Comparison of ENCODE assay signal across 8 cellular contexts in genomic region chr22:24400726-24401596, GRCh38. TPM values are rescaled to one million over a fixed set of nuclear protein-coding genes. Genes with fewer than 3 reads are reported as not detected.
DNase-seq lines count a peak whose midpoint lies in the region; ATAC-seq and TF ChIP-seq lines count a peak whose summit lies in the region.

No MANE protein-coding gene starts in this region.

- DNase-seq in AG10803 (ENCODE audit: low read depth), result peak; percentile 35
- no peak for DNase-seq in activated CD4-positive, alpha-beta memory T cell treated with anti-CD3 and anti-CD28 coated beads for 36 hours
- no peak for DNase-seq in left lung
- no peak for DNase-seq in T-helper 9 cell
- no peak for DNase-seq in putamen (ENCODE audit: low spot score)

- H3K9me3 Mint-ChIP-seq in activated CD4-positive, alpha-beta memory T cell treated with anti-CD3 and anti-CD28 coated beads for 36 hours, result no peaks in the 10 kb centered on the region

- H3K36me3 ChIP-seq in left lung, result peaks cover 0 to 49% of the 10 kb centered on the region in 2 donors

- peak overlapping the region; percentile 36 for H3K27ac Mint-ChIP-seq in activated CD4-positive, alpha-beta memory T cell treated with anti-CD3 and anti-CD28 coated beads for 36 hours

- H3K27ac ChIP-seq in left lung, result peak overlapping the region; percentile 9 to 70

- peaks cover 32 to 59% of the 10 kb centered on the region in 2 donors for H3K4me1 ChIP-seq in left lung

- no peaks in the 10 kb centered on the region for H3K27me3 ChIP-seq in left lung

- H3K36me3 Mint-ChIP-seq in activated CD4-positive, alpha-beta memory T cell treated with anti-CD3 and anti-CD28 coated beads for 36 hours, result peaks cover 9% of the 10 kb centered on the region

- H3K4me3 ChIP-seq in AG10803 (ENCODE audit: low read length) (no peak overlapping the region), left lung (peak overlapping the region in 1 of 2 donors; percentile 6)

- H3K9me3 ChIP-seq in left lung, result no peaks in the 10 kb centered on the region

- ATAC-seq in left lung, result peak; percentile 26
- ATAC-seq in GM21529 (IDR thresholded peaks at IDR 0.05; ENCODE audit: unreplicated experiment), result no peak
- ATAC-seq in GM21423 (IDR thresholded peaks at IDR 0.05; ENCODE audit: unreplicated experiment), result no peak

- peak overlapping the region; percentile 32 for H3K4me3 Mint-ChIP-seq in activated CD4-positive, alpha-beta memory T cell treated with anti-CD3 and anti-CD28 coated beads for 36 hours

- POLR2A ChIA-PET in activated CD4-positive, alpha-beta memory T cell treated with anti-CD3 and anti-CD28 coated beads for 36 hours (lab: Charles Lee), result interaction anchor here (1.3 to 1.6 kb wide), 2 partner anchors 86 to 116 kb away, joined by 3 to 7 read pairs; no protein-coding TSS in a partner anchor

- H3K4me1 Mint-ChIP-seq in activated CD4-positive, alpha-beta memory T cell treated with anti-CD3 and anti-CD28 coated beads for 36 hours (ENCODE audit: low read depth), result peaks cover 36% of the 10 kb centered on the region

- intact Hi-C loops in activated CD4-positive, alpha-beta memory T cell treated with anti-CD3 and anti-CD28 coated beads for 36 hours (cut with micrococcal nuclease), result loop anchor here (2.0 to 5.0 kb wide), 2 partner anchors 34 to 74 kb away; no protein-coding TSS in a partner anchor
- intact Hi-C loops in left lung (cut with DNase I), result no loop called here

- CTCF ChIA-PET in activated CD4-positive, alpha-beta memory T cell treated with anti-CD3 and anti-CD28 coated beads for 36 hours (lab: Charles Lee), result no interaction called here

- peak; percentile 14 for TF ChIP-seq POLR2A in GM19193 (IDR thresholded peaks at IDR 0.05; ENCODE audit: extremely low read depth, insufficient read depth, insufficient read length)

- no peaks in the 10 kb centered on the region for H3K27me3 Mint-ChIP-seq in activated CD4-positive, alpha-beta memory T cell treated with anti-CD3 and anti-CD28 coated beads for 36 hours

- TF ChIP-seq CTCF in AG10803 (conservative IDR thresholded peaks at IDR 0.05; ENCODE audit: low read length) (no peak), left lung (IDR thresholded peaks at IDR 0.05) (no peak)

RNA-seq across cellular contexts. Expression of gene ADORA2A, which starts 26.4 kb away (rescaled TPM):
- 10 to 100 TPM; 30.5 to 33.0 TPM for total RNA-seq in activated CD4-positive, alpha-beta memory T cell treated with anti-CD3 and anti-CD28 coated beads for 36 hours
- total RNA-seq in left lung, result 10 to 100 TPM; 11.5 to 16.8 TPM
